ENCODE assay signal across 17 cellular contexts in genomic region chr10:115980470-115980869, GRCh38.
DNase-seq lines count a peak whose midpoint lies in the region; TF ChIP-seq lines count a peak whose summit lies in the region.
"Had no signal": no experiment of that assay in that cellular context is flagged by ENCODE, and none has a peak within 500 bp of the region (broad histone marks: within the 10 kb centered on the region; RNA-seq: fewer than 3 reads in every experiment).

No MANE protein-coding gene starts in this region.

- no peaks in the 10 kb centered on the region for H3K36me3 Mint-ChIP-seq in HFFc6 (ENCODE audit: low read depth)
- H3K36me3 Mint-ChIP-seq: IgD-negative memory B cell had no signal

- no peak for DNase-seq in HFFc6
- peak; percentile 59 for DNase-seq in iris pigment epithelial cell (ENCODE audit: low read depth)
- no peak for DNase-seq in osteoblast (ENCODE audit: insufficient read length, low spot score, missing footprints)
- DNase-seq in activated naive CD4-positive, alpha-beta T cell (lab: John Stamatoyannopoulos, UW), result no peak
- DNase-seq in SKM-1 treated with dmso at 0.1 percent for 144 hours (lab: John Stamatoyannopoulos, UW; ENCODE audit: unreplicated experiment), result no peak
- DNase-seq in activated gamma-delta T cell (lab: John Stamatoyannopoulos, UW), result no peak
- no peak for DNase-seq in BE2C
- DNase-seq: ACHN, HCEC 1CT, Karpas-422, NCI-H1436 treated with DMSO at 0.1 percent for 48 hours, NCI-H2029, NCI-H345, NCI-H524 treated with DMSO at 0.1 percent for 48 hours had no signal

- H3K27ac ChIP-seq in osteoblast (ENCODE audit: low read depth, low read length), result no peak overlapping the region
- H3K27ac ChIP-seq: C4-2B had no signal

- H3K27me3 ChIP-seq in osteoblast (ENCODE audit: insufficient read depth, low read length) (no peaks in the 10 kb centered on the region), BE2C (no peaks in the 10 kb centered on the region)

- no peaks in the 10 kb centered on the region for H3K9me3 ChIP-seq in osteoblast (ENCODE audit: low read depth, low read length)
- H3K9me3 ChIP-seq in BE2C, result no peaks in the 10 kb centered on the region

- peaks cover 11% of the 10 kb centered on the region for H3K4me1 Mint-ChIP-seq in HFFc6 (ENCODE audit: low read depth)

- H3K4me2 ChIP-seq in osteoblast (ENCODE audit: insufficient read depth, low read length), result peak overlapping the region; percentile 71
- H3K4me2 ChIP-seq: GM23338 had no signal

- H4K20me1 ChIP-seq in osteoblast (ENCODE audit: insufficient read depth, low read length), result no peaks in the 10 kb centered on the region

- H3K36me3 ChIP-seq in osteoblast (ENCODE audit: insufficient read depth, low read length) (no peaks in the 10 kb centered on the region), BE2C (no peaks in the 10 kb centered on the region)

- H3K9me3 Mint-ChIP-seq in HFFc6, result no peaks in the 10 kb centered on the region
- H3K9me3 Mint-ChIP-seq: GM23338 had no signal

- H3K79me2 ChIP-seq in osteoblast (ENCODE audit: insufficient read depth, low read length), result no peaks in the 10 kb centered on the region

- no peak overlapping the region for H3K27ac Mint-ChIP-seq in HFFc6
- H3K27ac Mint-ChIP-seq: GM23338, IgD-negative memory B cell had no signal

- H3K27me3 Mint-ChIP-seq in HFFc6 (ENCODE audit: insufficient read depth), result peaks cover 8% of the 10 kb centered on the region
- H3K27me3 Mint-ChIP-seq: IgD-negative memory B cell had no signal

- H3K4me3 ChIP-seq in osteoblast (ENCODE audit: insufficient read depth, low read length) (peak overlapping the region; percentile 62), BE2C (ENCODE audit: low read depth, low read length) (no peak overlapping the region)
- H3K4me3 ChIP-seq: GM23338 had no signal

- peak overlapping the region; percentile 83 for H3K4me3 Mint-ChIP-seq in HFFc6
- H3K4me3 Mint-ChIP-seq: GM23338, IgD-negative memory B cell had no signal

- TF ChIP-seq CTCF in HFFc6 (IDR thresholded peaks at IDR 0.05) (no peak), osteoblast (IDR thresholded peaks at IDR 0.05; ENCODE audit: extremely low read depth, low read depth, low read length) (no peak), BE2C (IDR thresholded peaks at IDR 0.05; ENCODE audit: low read depth, low read length) (no peak)

- H2AFZ ChIP-seq in osteoblast (ENCODE audit: low read length), result peak overlapping the region; percentile 96

- peaks cover 8% of the 10 kb centered on the region for H3K4me1 ChIP-seq in osteoblast (ENCODE audit: insufficient read depth, low read length)
- H3K4me1 ChIP-seq in BE2C, result no peaks in the 10 kb centered on the region
